ENCODE assay signal across 8 cellular contexts in the genomic region with DNA sequence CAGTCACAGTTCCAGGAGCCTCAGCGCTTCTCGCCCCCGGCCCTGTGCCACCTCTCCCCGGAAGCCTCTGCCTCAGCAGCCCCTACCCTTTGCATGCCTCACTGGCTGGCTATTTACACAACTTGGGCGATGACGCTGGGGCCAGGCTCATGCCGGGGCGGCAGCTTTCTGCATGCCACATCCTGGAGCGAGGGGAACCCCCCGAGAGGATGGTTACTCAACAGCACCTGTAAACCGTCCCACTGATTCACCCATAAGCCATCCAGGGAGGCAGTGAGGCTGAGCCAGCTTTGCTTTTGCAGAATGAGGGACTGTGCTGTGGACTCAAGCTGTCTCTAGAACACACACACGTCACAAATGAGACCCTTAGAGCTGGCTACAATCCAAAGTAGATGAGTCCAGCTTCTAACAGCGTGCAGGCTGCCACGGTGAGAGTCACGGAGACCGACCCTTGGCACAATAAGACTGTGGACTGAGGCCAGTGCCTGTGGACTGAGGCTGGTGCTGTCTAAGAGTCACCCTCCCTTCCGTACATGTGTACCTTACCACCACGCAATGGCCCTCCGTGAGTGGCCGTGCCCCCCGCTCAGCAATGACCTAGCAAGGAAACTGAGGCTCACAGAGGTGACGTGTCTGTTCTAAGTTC. TPM values are rescaled to one million over a fixed set of nuclear protein-coding genes. Genes with fewer than 3 reads are reported as not detected.
A peak's percentile ranks its signal among the peaks of the same experiment; 100 is the strongest.
DNase-seq lines count a peak whose midpoint lies in the region; ATAC-seq and TF ChIP-seq lines count a peak whose summit lies in the region.

No MANE protein-coding gene starts in this region.

- no peak overlapping the region for H3K4me3 ChIP-seq in Jurkat, Clone E6-1 (ENCODE audit: low read length)
- H3K4me3 ChIP-seq in gastroesophageal sphincter, result no peak overlapping the region

- no peaks in the 10 kb centered on the region for H3K36me3 Mint-ChIP-seq in activated CD4-positive, alpha-beta T cell treated with anti-CD3 and anti-CD28 coated beads, Interleukin-2, amount 10 ng/mL, durations not matched to agents 7 days and 5 days (ENCODE audit: low read depth)

- H3K9me3 ChIP-seq in gastroesophageal sphincter, result peaks cover 0 to 7% (median 0%) of the 10 kb centered on the region in 3 donors

- no peak for TF ChIP-seq CTCF in gastroesophageal sphincter (IDR thresholded peaks at IDR 0.05)

- H3K27ac ChIP-seq in gastroesophageal sphincter, result no peak overlapping the region

- 66% methylated on average over 9 of the region's 22 CpGs; no CpG with 5 or more reads in 1 of the 2 donors for whole genome bisulfite sequencing in gastroesophageal sphincter (ENCODE audit: low coverage in 1 of 2), 2 donors

- peaks cover 0 to 4% (median 0%) of the 10 kb centered on the region in 3 donors for H3K4me1 ChIP-seq in gastroesophageal sphincter

- H3K4me3 Mint-ChIP-seq in activated CD4-positive, alpha-beta T cell treated with anti-CD3 and anti-CD28 coated beads, Interleukin-2, amount 10 ng/mL, durations not matched to agents 7 days and 5 days, result no peak overlapping the region

- H3K27me3 ChIP-seq in gastroesophageal sphincter, result peaks cover 25% of the 10 kb centered on the region

- POLR2A ChIA-PET in activated CD4-positive, alpha-beta T cell treated with anti-CD3 and anti-CD28 coated beads, Interleukin-2, amount 10 ng/mL, durations not matched to agents 7 days and 5 days (lab: Charles Lee), result no interaction called here

- H3K9me3 Mint-ChIP-seq in activated CD4-positive, alpha-beta T cell treated with anti-CD3 and anti-CD28 coated beads, Interleukin-2, amount 10 ng/mL, durations not matched to agents 7 days and 5 days, result peaks cover 2% of the 10 kb centered on the region

- ATAC-seq in GM21367 (IDR thresholded peaks at IDR 0.05; ENCODE audit: unreplicated experiment) (peak; percentile 89), gastroesophageal sphincter (no peak)

- peaks cover 29% of the 10 kb centered on the region for H3K4me1 Mint-ChIP-seq in activated CD4-positive, alpha-beta T cell treated with anti-CD3 and anti-CD28 coated beads, Interleukin-2, amount 10 ng/mL, durations not matched to agents 7 days and 5 days

- no peak for TF ChIP-seq POLR2A in gastroesophageal sphincter (IDR thresholded peaks at IDR 0.05)

- CTCF ChIA-PET in activated CD4-positive, alpha-beta T cell treated with anti-CD3 and anti-CD28 coated beads, Interleukin-2, amount 10 ng/mL, durations not matched to agents 7 days and 5 days (lab: Charles Lee), result interaction anchor here (0.7 to 0.8 kb wide), 2 partner anchors 10 to 18 kb away, joined by 3 read pairs; no protein-coding TSS in a partner anchor

- DNase-seq in CD1c-positive myeloid dendritic cell (ENCODE audit: extremely low spot score) (peak; percentile 36), NCI-H2081 (lab: John Stamatoyannopoulos, UW) (no peak)
- peak; percentile 58 for DNase-seq in Jurkat, Clone E6-1 (ENCODE audit: low read depth, low spot score)
- peak; percentile 86 for DNase-seq in activated CD4-positive, alpha-beta T cell treated with anti-CD3 and anti-CD28 coated beads, Interleukin-2, amount 10 ng/mL, durations not matched to agents 7 days and 5 days
- peak; percentile 35 for DNase-seq in effector CD8-positive, alpha-beta T cell (lab: John Stamatoyannopoulos, UW)
- DNase-seq in stimulated activated CD4-positive, alpha-beta T cell treated with anti-CD3 and anti-CD28 coated beads, Interleukin-1b, Interleukin-23, amount 100 ng/mL, for 24 hours (ENCODE audit: low read depth in 4 of 4, low spot score in 1 of 4), result peak; percentile 34 to 69 (median 56)

- H3K27ac Mint-ChIP-seq in activated CD4-positive, alpha-beta T cell treated with anti-CD3 and anti-CD28 coated beads, Interleukin-2, amount 10 ng/mL, durations not matched to agents 7 days and 5 days, result peak overlapping the region; percentile 88

- no peak for TF ChIP-seq EP300 in gastroesophageal sphincter (IDR thresholded peaks at IDR 0.05)

- no peaks in the 10 kb centered on the region for H3K36me3 ChIP-seq in gastroesophageal sphincter

- H3K27me3 Mint-ChIP-seq in activated CD4-positive, alpha-beta T cell treated with anti-CD3 and anti-CD28 coated beads, Interleukin-2, amount 10 ng/mL, durations not matched to agents 7 days and 5 days, result peaks cover 24% of the 10 kb centered on the region

RNA-seq across cellular contexts. Expression of gene ODC1, which starts 45.6 kb away (rescaled TPM):
- 187 TPM for polyA plus RNA-seq in Jurkat, Clone E6-1 (2012; ENCODE audit: insufficient read depth, insufficient read length)
- total RNA-seq in activated CD4-positive, alpha-beta T cell treated with anti-CD3 and anti-CD28 coated beads, Interleukin-2, amount 10 ng/mL, durations not matched to agents 7 days and 5 days, result 10 to 100 TPM; 47.1 to 50.3 TPM
- 100 to 1,000 TPM; 105 to 199 (median 137) TPM for total RNA-seq in gastroesophageal sphincter

Comparison
In these comparisons a context has a peak if more than half of its experiments do, and no peak if none do; other contexts are left out.
1. DNase-seq: peak in CD1c-positive myeloid dendritic cell (single experiment), Jurkat, Clone E6-1 (single experiment), activated CD4-positive, alpha-beta T cell treated with anti-CD3 and anti-CD28 coated beads, Interleukin-2, amount 10 ng/mL, durations not matched to agents 7 days and 5 days (single experiment), effector CD8-positive, alpha-beta T cell (single experiment) and stimulated activated CD4-positive, alpha-beta T cell treated with anti-CD3 and anti-CD28 coated beads, Interleukin-1b, Interleukin-23, amount 100 ng/mL, for 24 hours (4 of 4); none in NCI-H2081 (0 of 2).